14 cellular contexts compared by ENCODE assay signal in genomic region chr20:4325548-4326187, GRCh38.
"Had no signal": no experiment of that assay in that cellular context is flagged by ENCODE, and none has a peak within 500 bp of the region (broad histone marks: within the 10 kb centered on the region; RNA-seq: fewer than 3 reads in every experiment).

No MANE protein-coding gene starts in this region.

- H3K9me3 ChIP-seq: adrenal gland, body of pancreas, left lung, ovary had no signal

- H3K27me3 ChIP-seq: adrenal gland, body of pancreas, left lung, ovary had no signal

- H3K36me3 ChIP-seq: adrenal gland, left lung, ovary had no signal

- ATAC-seq: activated CD8-positive, alpha-beta T cell treated with anti-CD3 and anti-CD28 coated beads, Interleukin-2, amount 10 ng/mL, durations not matched to agents 7 days and 5 days; body of pancreas; stimulated activated naive CD8-positive, alpha-beta T cell treated with anti-CD3 and anti-CD28 coated beads, Interleukin-15, amount 100 ng/mL, for 72 hours had no signal

- H3K27ac ChIP-seq: body of pancreas, left lung, ovary, VCaP had no signal

- H3K4me1 ChIP-seq: adrenal gland, body of pancreas had no signal

- H3K4me3 ChIP-seq: adrenal gland, body of pancreas, left lung, ovary had no signal

- DNase-seq: activated CD4-positive, alpha-beta T cell treated with anti-CD3 and anti-CD28 coated beads for 48 hours; activated CD8-positive, alpha-beta T cell treated with anti-CD3 and anti-CD28 coated beads, Interleukin-2, amount 10 ng/mL, durations not matched to agents 7 days and 5 days; activated naive CD4-positive, alpha-beta T cell treated with anti-CD3 and anti-CD28 coated beads, Interleukin-2, amount 50 U/mL, for 16 hours; cortex of kidney; effector memory CD4-positive, alpha-beta T cell; left lung; stimulated activated CD4-positive, alpha-beta T cell treated with anti-CD3 and anti-CD28 coated beads, Interleukin-15, amount 100 ng/mL, for 24 hours; stimulated activated CD4-positive, alpha-beta T cell treated with anti-CD3 and anti-CD28 coated beads, Interleukin-4, amount 100 ng/mL, for 24 hours; stimulated activated naive CD8-positive, alpha-beta T cell treated with anti-CD3 and anti-CD28 coated beads, Interleukin-15, amount 100 ng/mL, for 72 hours; T-helper 1 cell had no signal
